Comparison of ENCODE assay signal across 21 cellular contexts in genomic region chr10:51022933-51023585, GRCh38. TPM values are rescaled to one million over a fixed set of nuclear protein-coding genes. Genes with fewer than 3 reads are reported as not detected.
"Had no signal": no experiment of that assay in that cellular context is flagged by ENCODE, and none has a peak within 500 bp of the region (broad histone marks: within the 10 kb centered on the region; RNA-seq: fewer than 3 reads in every experiment).

No MANE protein-coding gene starts in this region.

- H3K4me1 ChIP-seq: spleen had no signal

- H3K27ac ChIP-seq: epithelial cell of prostate, neural progenitor cell, spleen had no signal

- H3K36me3 ChIP-seq: esophagus squamous epithelium, neural progenitor cell, spleen, tibial nerve had no signal

- DNase-seq: activated B cell treated with CpG ODN at 0.5 μM for 24 hours; activated CD4-positive, alpha-beta T cell treated with anti-CD3 and anti-CD28 coated beads, Interleukin-2, amount 50 U/mL, for 1 hour; activated CD8-positive, alpha-beta T cell treated with anti-CD3 and anti-CD28 coated beads for 36 hours; activated gamma-delta T cell treated with Interleukin-2 at 50 U/mL for 16 hours; activated naive CD4-positive, alpha-beta T cell treated with anti-CD3 and anti-CD28 coated beads, Interleukin-2, amount 50 U/mL, for 16 hours; activated T-cell treated with anti-CD3 and anti-CD28 coated beads, Interleukin-2, amount 50 U/mL, for 4 hours; amygdala; effector CD8-positive, alpha-beta T cell; esophagus squamous epithelium; foreskin melanocyte; mesenchymal stem cell; natural killer cell; occipital lobe; spleen; stimulated activated naive CD4-positive, alpha-beta T cell treated with Interleukin-2 at 50 U/mL for 16 hours; T-cell had no signal

- H3K4me2 ChIP-seq: neural progenitor cell had no signal

- H3K27me3 ChIP-seq: esophagus squamous epithelium, neural progenitor cell, spleen, tibial nerve had no signal

- H3K4me3 ChIP-seq: esophagus squamous epithelium, neural progenitor cell, spleen, tibial nerve had no signal

- H2AFZ ChIP-seq: neural progenitor cell had no signal

- H3K9me3 ChIP-seq: esophagus squamous epithelium, spleen, tibial nerve had no signal

- H3K9ac ChIP-seq: neural progenitor cell had no signal

- ATAC-seq: activated CD8-positive, alpha-beta T cell treated with anti-CD3 and anti-CD28 coated beads for 36 hours; activated T-cell treated with anti-CD3 and anti-CD28 coated beads, Interleukin-2, amount 50 U/mL, for 4 hours; activated T-helper 17 cell treated with anti-CD3 and anti-CD28 coated beads, Interleukin-2, amount 50 U/mL, for 72 hours; natural killer cell; T-cell had no signal

RNA-seq across cellular contexts. Expression of gene PRKG1, which starts 51.2 kb away (rescaled TPM):
- total RNA-seq: activated B cell treated with CpG ODN at 0.5 μM for 24 hours; activated CD8-positive, alpha-beta T cell treated with anti-CD3 and anti-CD28 coated beads for 36 hours; T-helper 2 cell treated with Interferon-gamma antibody and Interleukin-4, amounts not matched to agents 100 ng/mL and 5 ng/mL, for 36 hours had no signal
